Comparison of ENCODE assay signal across 22 cellular contexts in genomic region chr18:22141211-22141610, GRCh38. TPM values are rescaled to one million over a fixed set of nuclear protein-coding genes. Genes with fewer than 3 reads are reported as not detected.
"Had no signal": no experiment of that assay in that cellular context is flagged by ENCODE, and none has a peak within 500 bp of the region (broad histone marks: within the 10 kb centered on the region; RNA-seq: fewer than 3 reads in every experiment).

No MANE protein-coding gene starts in this region.

- H3K9ac ChIP-seq: parathyroid adenoma had no signal

- H3K36me3 ChIP-seq: spleen, stomach, thoracic aorta, transverse colon had no signal

- H3K4me1 ChIP-seq: parathyroid adenoma, psoas muscle, spleen had no signal

- H2AFZ ChIP-seq: parathyroid adenoma had no signal

- H3K4me3 ChIP-seq: coronary artery, dorsolateral prefrontal cortex, lung, psoas muscle, spleen, stomach, thoracic aorta, transverse colon had no signal

- H3K27ac ChIP-seq: coronary artery, dorsolateral prefrontal cortex, parathyroid adenoma, psoas muscle, spleen, stomach, thoracic aorta, transverse colon had no signal

- H3K79me2 ChIP-seq: parathyroid adenoma had no signal

- H3K27me3 ChIP-seq: spleen, stomach, transverse colon had no signal

- FAIRE-seq: keratinocyte had no signal

- DNase-seq: dorsolateral prefrontal cortex; effector CD8-positive, alpha-beta T cell; foreskin fibroblast; immature natural killer cell; left cardiac atrium; left ventricle myocardium superior; mesendoderm; naive thymus-derived CD4-positive, alpha-beta T cell; nephron progenitor cell; psoas muscle; spleen; stimulated activated CD4-positive, alpha-beta T cell treated with anti-CD3 and anti-CD28 coated beads, Interleukin-2, amount 100 ng/mL, for 24 hours; stimulated activated CD4-positive, alpha-beta T cell treated with anti-CD3 and anti-CD28 coated beads, Interleukin-4, amount 100 ng/mL, for 4 hours; stimulated activated naive CD4-positive, alpha-beta T cell; stomach; substantia nigra; transverse colon had no signal

- H3K9me3 ChIP-seq: psoas muscle, spleen, stomach, thoracic aorta, transverse colon had no signal

RNA-seq across cellular contexts. Expression of gene GATA6, which starts 28.2 kb away (rescaled TPM):
- polyA plus RNA-seq: naive thymus-derived CD4-positive, alpha-beta T cell had no signal
